ENCODE assay signal across 14 cellular contexts in genomic region chr4:118941799-118942198, GRCh38. TPM values are rescaled to one million over a fixed set of nuclear protein-coding genes. Genes with fewer than 3 reads are reported as not detected.
DNase-seq lines count a peak whose midpoint lies in the region; ATAC-seq and TF ChIP-seq lines count a peak whose summit lies in the region.
"Had no signal": no experiment of that assay in that cellular context is flagged by ENCODE, and none has a peak within 500 bp of the region (broad histone marks: within the 10 kb centered on the region; RNA-seq: fewer than 3 reads in every experiment).

No MANE protein-coding gene starts in this region.

- no peaks in the 10 kb centered on the region for H3K36me3 ChIP-seq in muscle layer of colon (ENCODE audit: insufficient read depth, low read length)

- CTCF ChIA-PET in HEK293T (lab: Yijun Ruan, JAX), result no interaction called here

- H3K36me3 Mint-ChIP-seq in activated naive CD4-positive, alpha-beta T cell treated with anti-CD3 and anti-CD28 coated beads, Interleukin-2, amount 50 U/mL, for 72 hours, result no peaks in the 10 kb centered on the region
- H3K36me3 Mint-ChIP-seq: activated naive CD8-positive, alpha-beta T cell treated with anti-CD3 and anti-CD28 coated beads for 36 hours; type B pancreatic cell had no signal

- peak; percentile 21 for DNase-seq in COLO668 (lab: John Stamatoyannopoulos, UW; ENCODE audit: unreplicated experiment)
- DNase-seq in NB4 (ENCODE audit: low read depth), result peak; percentile 86
- DNase-seq in coronary artery (ENCODE audit: low spot score), result no peak
- no peak for DNase-seq in activated naive CD4-positive, alpha-beta T cell treated with anti-CD3 and anti-CD28 coated beads, Interleukin-2, amount 50 U/mL, for 72 hours (ENCODE audit: low spot score in 2 of 2)
- no peak for DNase-seq in GM03348 (ENCODE audit: low spot score)
- no peak for DNase-seq in HEK293T (ENCODE audit: extremely low spot score)
- DNase-seq: activated CD8-positive, alpha-beta T cell treated with anti-CD3 and anti-CD28 coated beads, Interleukin-2, amount 10 ng/mL, durations not matched to agents 7 days and 5 days; activated naive CD8-positive, alpha-beta T cell treated with anti-CD3 and anti-CD28 coated beads for 36 hours; dorsolateral prefrontal cortex; NCI-H187 treated with DMSO at 0.1 percent for 48 hours; T-helper 2 cell had no signal

- peak overlapping the region; percentile 23 for H3K9ac ChIP-seq in muscle layer of colon (ENCODE audit: low read length)

- no peaks in the 10 kb centered on the region for H3K9me3 ChIP-seq in muscle layer of colon (ENCODE audit: low read length)

- H3K4me3 ChIP-seq in NB4 (ENCODE audit: low read depth, low read length) (peak overlapping the region; percentile 62), coronary artery (peak overlapping the region; percentile 59), muscle layer of colon (ENCODE audit: low read depth in 1 of 2, low read length in 2 of 2) (peak overlapping the region in 1 of 2 donors; percentile 26)
- H3K4me3 ChIP-seq: dorsolateral prefrontal cortex had no signal

- TF ChIP-seq CTCF in NB4 (IDR thresholded peaks at IDR 0.05; ENCODE audit: low read depth, low read length) (no peak), coronary artery (IDR thresholded peaks at IDR 0.05) (no peak)

- POLR2A ChIA-PET in HEK293T (lab: Yijun Ruan, JAX), result no interaction called here

- H3K4me1 ChIP-seq in muscle layer of colon (ENCODE audit: insufficient read depth, low read length), result peaks cover 60% of the 10 kb centered on the region

- no peaks in the 10 kb centered on the region for H3K9me3 Mint-ChIP-seq in activated naive CD4-positive, alpha-beta T cell treated with anti-CD3 and anti-CD28 coated beads, Interleukin-2, amount 50 U/mL, for 72 hours
- H3K9me3 Mint-ChIP-seq: activated naive CD8-positive, alpha-beta T cell treated with anti-CD3 and anti-CD28 coated beads for 36 hours; type B pancreatic cell had no signal

- H3K27me3 ChIP-seq in muscle layer of colon (ENCODE audit: control insufficient read depth in 1 of 2, insufficient read depth in 2 of 2, low read length in 2 of 2), result no peaks in the 10 kb centered on the region
- H3K27me3 ChIP-seq: dorsolateral prefrontal cortex had no signal

- TF ChIP-seq POLR2A in NB4 (IDR thresholded peaks at IDR 0.05; ENCODE audit: extremely low read depth, insufficient read length), result no peak

- H3K27ac ChIP-seq in coronary artery (peak overlapping the region; percentile 84 to 86), muscle layer of colon (ENCODE audit: low read depth, low read length) (peak overlapping the region; percentile 82)

- no peak overlapping the region for H3K27ac Mint-ChIP-seq in activated naive CD4-positive, alpha-beta T cell treated with anti-CD3 and anti-CD28 coated beads, Interleukin-2, amount 50 U/mL, for 72 hours
- H3K27ac Mint-ChIP-seq: activated CD8-positive, alpha-beta T cell treated with anti-CD3 and anti-CD28 coated beads, Interleukin-2, amount 10 ng/mL, durations not matched to agents 7 days and 5 days; activated naive CD8-positive, alpha-beta T cell treated with anti-CD3 and anti-CD28 coated beads for 36 hours; type B pancreatic cell had no signal

- ATAC-seq in GM19324 (IDR thresholded peaks at IDR 0.05; ENCODE audit: low FRiP score, unreplicated experiment), result no peak
- no peak for ATAC-seq in activated naive CD4-positive, alpha-beta T cell treated with anti-CD3 and anti-CD28 coated beads, Interleukin-2, amount 50 U/mL, for 72 hours
- ATAC-seq: activated CD8-positive, alpha-beta T cell treated with anti-CD3 and anti-CD28 coated beads, Interleukin-2, amount 10 ng/mL, durations not matched to agents 7 days and 5 days had no signal

TF ChIP-seq in HEK293T, 16 proteins besides CTCF, POLR2A, EP300 and RAD21:
- no peak for TF ChIP-seq ARNT (IDR thresholded peaks at IDR 0.05)
- no peak for TF ChIP-seq NFRKB (IDR thresholded peaks at IDR 0.05)
- no peak for TF ChIP-seq LEF1 (IDR thresholded peaks at IDR 0.05; ENCODE audit: borderline replicate concordance)
- TF ChIP-seq ELF4 (IDR thresholded peaks at IDR 0.05), result no peak
- no peak for TF ChIP-seq SP1 (IDR thresholded peaks at IDR 0.05)
- TF ChIP-seq SUZ12 (IDR thresholded peaks at IDR 0.05), result no peak
- TF ChIP-seq FOXK2 (IDR thresholded peaks at IDR 0.05), result no peak
- TF ChIP-seq BHLHE40 (IDR thresholded peaks at IDR 0.05; ENCODE audit: borderline replicate concordance), result no peak
- no peak for TF ChIP-seq FOXM1 (IDR thresholded peaks at IDR 0.05; ENCODE audit: borderline replicate concordance)

RNA-seq across cellular contexts. Expression of gene SYNPO2, which starts 53.1 kb away (rescaled TPM):
- total RNA-seq in activated naive CD4-positive, alpha-beta T cell treated with anti-CD3 and anti-CD28 coated beads, Interleukin-2, amount 50 U/mL, for 72 hours, result under 1 TPM; 0.18 to 0.27 TPM

Comparison
In these comparisons a context has a peak if more than half of its experiments do, and no peak if none do; other contexts are left out.
1. DNase-seq: peak in COLO668 (single experiment) and NB4 (single experiment); none in coronary artery (single experiment), activated naive CD4-positive, alpha-beta T cell treated with anti-CD3 and anti-CD28 coated beads, Interleukin-2, amount 50 U/mL, for 72 hours (0 of 2), GM03348 (single experiment) and HEK293T (single experiment).